Comparison of ENCODE assay signal across 9 cellular contexts in the genomic region with DNA sequence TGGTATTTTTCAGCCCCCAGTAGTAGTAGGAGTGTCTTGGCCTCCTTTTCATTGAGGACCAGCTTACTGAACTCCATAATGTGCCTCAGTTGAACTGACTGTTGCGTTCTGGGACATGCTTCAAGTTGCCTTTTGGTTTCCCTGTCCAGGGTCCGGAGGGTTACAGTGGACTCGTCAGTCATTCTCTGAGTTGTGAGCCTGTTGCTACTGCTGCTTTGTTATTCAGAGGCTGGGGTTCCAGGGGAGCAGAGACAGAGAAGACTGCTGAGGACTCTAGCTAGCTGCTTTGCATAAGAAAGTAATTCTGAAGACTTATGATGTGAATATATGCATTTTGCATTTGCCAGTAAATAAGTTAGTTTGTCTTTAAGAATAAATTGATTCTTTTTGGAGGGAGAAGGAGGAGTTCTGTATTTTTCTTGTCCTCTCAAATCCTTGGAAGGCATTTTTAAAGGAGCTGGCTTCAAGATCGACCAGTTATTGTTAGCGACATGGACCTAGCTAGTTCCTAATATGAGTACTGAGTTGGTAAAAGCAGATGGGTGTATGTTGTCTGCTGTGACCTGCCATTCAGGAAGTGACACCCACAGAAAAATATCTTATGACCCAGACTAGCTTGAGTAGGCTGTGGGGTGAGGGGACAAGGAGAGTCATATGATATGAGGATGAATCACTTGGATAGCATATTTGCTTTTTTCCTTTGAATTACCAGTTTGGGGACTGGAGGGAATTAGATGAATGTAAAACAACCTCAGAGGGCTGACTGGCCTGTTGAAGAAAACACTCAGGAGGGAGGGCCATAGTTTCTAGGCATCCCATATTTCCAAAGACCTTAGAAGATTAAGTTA. TPM values are rescaled to one million over a fixed set of nuclear protein-coding genes. Genes with fewer than 3 reads are reported as not detected.
DNase-seq lines count a peak whose midpoint lies in the region; ATAC-seq, FAIRE-seq and TF ChIP-seq lines count a peak whose summit lies in the region.
"Had no signal": no experiment of that assay in that cellular context is flagged by ENCODE, and none has a peak within 500 bp of the region (broad histone marks: within the 10 kb centered on the region; RNA-seq: fewer than 3 reads in every experiment).

No MANE protein-coding gene starts in this region.

- H3K36me3 ChIP-seq in Caco-2 (ENCODE audit: control insufficient read depth, insufficient read depth, low read length): peaks cover under 1% of the 10 kb centered on the region; the same call in 1 of the 2 replicates
- H3K36me3 ChIP-seq in osteoblast (ENCODE audit: insufficient read depth, low read length): peaks cover 52% of the 10 kb centered on the region

- no peak for TF ChIP-seq CTCF in Caco-2 (IDR thresholded peaks at IDR 0.05; ENCODE audit: insufficient read depth in 1 of 2, low read depth in 1 of 2, low read length in 1 of 2, severe bottlenecking in 1 of 2, unreplicated experiment in 1 of 2)
- TF ChIP-seq CTCF in osteoblast (IDR thresholded peaks at IDR 0.05; ENCODE audit: extremely low read depth, low read depth, low read length): no peak

- H3K27me3 Mint-ChIP-seq in Caco-2 (ENCODE audit: insufficient read depth, unreplicated experiment): no peaks in the 10 kb centered on the region
- H3K27me3 Mint-ChIP-seq in activated CD4-positive, alpha-beta memory T cell treated with anti-CD3 and anti-CD28 coated beads, Interleukin-2, amount 10 ng/mL, durations not matched to agents 7 days and 5 days: no peaks in the 10 kb centered on the region

- CTCF ChIA-PET in Caco-2 (lab: Charles Lee): interaction anchor here (0.5 to 0.7 kb wide), 2 partner anchors 9 to 34 kb away, joined by 3 read pairs; no protein-coding TSS in a partner anchor
- CTCF ChIA-PET in activated CD4-positive, alpha-beta memory T cell treated with anti-CD3 and anti-CD28 coated beads, Interleukin-2, amount 10 ng/mL, durations not matched to agents 7 days and 5 days (lab: Charles Lee): interaction anchor here (0.7 kb wide), 2 partner anchors 9 to 27 kb away, joined by 3 read pairs; partner anchors contain the start of gene PI4K2A

- H3K9me3 ChIP-seq in Caco-2 (no peaks in the 10 kb centered on the region), osteoblast (ENCODE audit: low read depth, low read length) (no peaks in the 10 kb centered on the region)

- peaks cover 13% of the 10 kb centered on the region for H3K4me1 Mint-ChIP-seq in Caco-2 (ENCODE audit: low read depth, unreplicated experiment)
- peaks cover 22% of the 10 kb centered on the region for H3K4me1 Mint-ChIP-seq in activated CD4-positive, alpha-beta memory T cell treated with anti-CD3 and anti-CD28 coated beads, Interleukin-2, amount 10 ng/mL, durations not matched to agents 7 days and 5 days

- peak in 1 of 2 experiments; percentile 30 for DNase-seq in Caco-2
- DNase-seq in HTR-8/SVneo (ENCODE audit: insufficient read length, low spot score): peak; percentile 85
- peak; percentile 46 for DNase-seq in activated CD4-positive, alpha-beta memory T cell treated with anti-CD3 and anti-CD28 coated beads, Interleukin-2, amount 10 ng/mL, durations not matched to agents 7 days and 5 days
- peak; percentile 91 for DNase-seq in fibroblast of gingiva (ENCODE audit: low read depth)
- peak; percentile 97 for DNase-seq in osteoblast (ENCODE audit: insufficient read length, low spot score, missing footprints)
- DNase-seq in putamen (ENCODE audit: low spot score): no peak
- no peak for DNase-seq in GM19239 (ENCODE audit: insufficient read length, low spot score)

- BruUV-seq in Caco-2 (replicated peaks; lab: Mats Ljungman, UMichigan): no TSS peak

- H3K79me2 ChIP-seq in osteoblast (ENCODE audit: insufficient read depth, low read length): peaks cover 79% of the 10 kb centered on the region

- H3K4me1 ChIP-seq in Caco-2: peaks cover 13% of the 10 kb centered on the region
- peaks cover 39% of the 10 kb centered on the region for H3K4me1 ChIP-seq in osteoblast (ENCODE audit: insufficient read depth, low read length)

- no peak overlapping the region for H2AFZ ChIP-seq in osteoblast (ENCODE audit: low read length)

- POLR2A ChIA-PET in Caco-2 (lab: Charles Lee): interaction anchor here (0.7 kb wide), 1 partner anchor 15 kb away, joined by 11 read pairs; no protein-coding TSS in a partner anchor
- POLR2A ChIA-PET in activated CD4-positive, alpha-beta memory T cell treated with anti-CD3 and anti-CD28 coated beads, Interleukin-2, amount 10 ng/mL, durations not matched to agents 7 days and 5 days (lab: Charles Lee): interaction anchor here (0.9 to 1.9 kb wide), 3 partner anchors 9 to 12 kb away, joined by 3 to 9 read pairs (median 3); partner anchors contain the start of gene PI4K2A

- H3K4me2 ChIP-seq in osteoblast (ENCODE audit: insufficient read depth, low read length): peak overlapping the region; percentile 81

- intact Hi-C loops in Caco-2 (cut with micrococcal nuclease; ENCODE audit: unreplicated experiment): loop anchor here (1.0 kb wide), 1 partner anchor 16 kb away; no protein-coding TSS in a partner anchor

- peak; percentile 90 for ATAC-seq in GM21390 (IDR thresholded peaks at IDR 0.05; ENCODE audit: unreplicated experiment)

- FAIRE-seq in HTR-8/SVneo (lab: Jason Lieb, UNC) (peak; percentile 92), GM19239 (lab: Jason Lieb, UNC) (no peak)

- peaks cover 2% of the 10 kb centered on the region for H4K20me1 ChIP-seq in osteoblast (ENCODE audit: insufficient read depth, low read length)

- H3K4me3 ChIP-seq in Caco-2 (ENCODE audit: low read depth, low read length) (no peak overlapping the region), osteoblast (ENCODE audit: insufficient read depth, low read length) (peak overlapping the region; percentile 24)
- H3K4me3 ChIP-seq: SK-N-MC had no signal

- peak overlapping the region; percentile 2 for H3K4me3 Mint-ChIP-seq in Caco-2 (ENCODE audit: unreplicated experiment)
- H3K4me3 Mint-ChIP-seq in activated CD4-positive, alpha-beta memory T cell treated with anti-CD3 and anti-CD28 coated beads, Interleukin-2, amount 10 ng/mL, durations not matched to agents 7 days and 5 days: no peak overlapping the region

- peak overlapping the region; percentile 97 for H3K27ac ChIP-seq in osteoblast (ENCODE audit: low read depth, low read length)
- H3K27ac ChIP-seq: SK-N-MC had no signal

- peaks cover 28% of the 10 kb centered on the region for H3K36me3 Mint-ChIP-seq in Caco-2 (ENCODE audit: insufficient read depth, unreplicated experiment)
- H3K36me3 Mint-ChIP-seq in activated CD4-positive, alpha-beta memory T cell treated with anti-CD3 and anti-CD28 coated beads, Interleukin-2, amount 10 ng/mL, durations not matched to agents 7 days and 5 days (ENCODE audit: low read depth): peaks cover 37% of the 10 kb centered on the region

- peak overlapping the region; percentile 72 for H3K27ac Mint-ChIP-seq in Caco-2 (ENCODE audit: unreplicated experiment)
- H3K27ac Mint-ChIP-seq in activated CD4-positive, alpha-beta memory T cell treated with anti-CD3 and anti-CD28 coated beads, Interleukin-2, amount 10 ng/mL, durations not matched to agents 7 days and 5 days: peak overlapping the region; percentile 76

- H3K9me3 Mint-ChIP-seq in Caco-2 (ENCODE audit: unreplicated experiment): no peaks in the 10 kb centered on the region
- H3K9me3 Mint-ChIP-seq in activated CD4-positive, alpha-beta memory T cell treated with anti-CD3 and anti-CD28 coated beads, Interleukin-2, amount 10 ng/mL, durations not matched to agents 7 days and 5 days: no peaks in the 10 kb centered on the region

- H3K27me3 ChIP-seq in Caco-2 (replicated peaks; ENCODE audit: control insufficient read depth, insufficient read depth, low read length) (no peaks in the 10 kb centered on the region), osteoblast (ENCODE audit: insufficient read depth, low read length) (no peaks in the 10 kb centered on the region)

RNA-seq across cellular contexts. Expression of gene PI4K2A, which starts 8.3 kb away (rescaled TPM):
- total RNA-seq in Caco-2 (2022) (26.1 and 27.3 TPM in 2 replicates), osteoblast (23.5 and 28.9 TPM in 2 replicates)
- total RNA-seq in activated CD4-positive, alpha-beta memory T cell treated with anti-CD3 and anti-CD28 coated beads, Interleukin-2, amount 10 ng/mL, durations not matched to agents 7 days and 5 days: 10 to 100 TPM; 13.3 TPM

RNA-seq across cellular contexts. Expression of gene MORN4, which starts 15.5 kb away (rescaled TPM):
- 9.7 and 12.6 TPM in 2 replicates for total RNA-seq in Caco-2 (2022)
- total RNA-seq in activated CD4-positive, alpha-beta memory T cell treated with anti-CD3 and anti-CD28 coated beads, Interleukin-2, amount 10 ng/mL, durations not matched to agents 7 days and 5 days: 1 to 10 TPM; 2.6 to 4.3 TPM
- 4.0 and 7.7 TPM in 2 replicates for total RNA-seq in osteoblast

RNA-seq across cellular contexts. Expression of gene AVPI1, which starts 38.3 kb away (rescaled TPM):
- total RNA-seq in Caco-2 (2022) (16.1 and 17.1 TPM in 2 replicates), osteoblast (101 and 105 TPM in 2 replicates)
- total RNA-seq in activated CD4-positive, alpha-beta memory T cell treated with anti-CD3 and anti-CD28 coated beads, Interleukin-2, amount 10 ng/mL, durations not matched to agents 7 days and 5 days: 1 to 10 TPM; 1.8 to 1.9 TPM

RNA-seq across cellular contexts. Expression of gene C10orf62, which starts 59.3 kb away (rescaled TPM):
- total RNA-seq in Caco-2 (2022) (not detected in 2 replicates), osteoblast (0.29 and 0.36 TPM in 2 replicates)
- total RNA-seq in activated CD4-positive, alpha-beta memory T cell treated with anti-CD3 and anti-CD28 coated beads, Interleukin-2, amount 10 ng/mL, durations not matched to agents 7 days and 5 days: not detected

Comparison
In these comparisons a context has a peak if more than half of its experiments do, and no peak if none do; other contexts are left out.
1. DNase-seq: peak in HTR-8/SVneo (single experiment), activated CD4-positive, alpha-beta memory T cell treated with anti-CD3 and anti-CD28 coated beads, Interleukin-2, amount 10 ng/mL, durations not matched to agents 7 days and 5 days (single experiment), fibroblast of gingiva (single experiment) and osteoblast (single experiment); none in putamen (single experiment) and GM19239 (single experiment).